In the genomic region with DNA sequence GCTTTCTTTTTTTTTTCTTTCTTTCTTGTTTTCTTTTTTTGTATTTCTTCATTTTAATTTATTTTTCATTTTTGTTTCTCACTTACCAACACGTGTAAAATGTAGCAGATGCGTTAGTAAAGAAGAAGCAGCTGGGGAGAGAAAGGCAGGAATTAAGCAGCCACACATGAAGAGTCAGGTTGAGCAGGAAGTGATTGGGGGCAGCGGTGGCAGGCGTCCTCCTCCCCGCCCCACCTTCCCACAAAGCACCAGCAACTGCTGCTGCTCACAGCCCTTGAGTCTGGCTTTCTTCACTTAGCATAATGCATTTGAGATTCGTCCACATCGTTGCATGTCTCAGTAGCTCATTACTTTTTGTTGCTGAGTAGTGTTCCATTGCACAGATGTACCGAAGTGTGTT, we compare ENCODE assay signal across 14 cellular contexts.
DNase-seq lines count a peak whose midpoint lies in the region; ATAC-seq lines count a peak whose summit lies in the region.
"Had no signal": no experiment of that assay in that cellular context is flagged by ENCODE, and none has a peak within 500 bp of the region (broad histone marks: within the 10 kb centered on the region; RNA-seq: fewer than 3 reads in every experiment).

No MANE protein-coding gene starts in this region.

- ATAC-seq in HG03064 (IDR thresholded peaks at IDR 0.05; ENCODE audit: low read depth, unreplicated experiment): peak; percentile 68
- ATAC-seq: left lobe of liver had no signal

- H3K27me3 Mint-ChIP-seq in T-helper 2 cell treated with Interferon-gamma antibody and Interleukin-4, amounts not matched to agents 5 μg/mL and 100 μg/mL, for 36 hours (ENCODE audit: low read depth): peaks cover 56% of the 10 kb centered on the region

- H3K9me3 Mint-ChIP-seq in T-helper 2 cell treated with Interferon-gamma antibody and Interleukin-4, amounts not matched to agents 5 μg/mL and 100 μg/mL, for 36 hours: no peaks in the 10 kb centered on the region
- H3K9me3 Mint-ChIP-seq: dendritic cell treated with granulocyte-macrophage colony-stimulating factor and Interleukin-4, amounts not matched to agents 40 ng/mL and 50 ng/mL, for 4 days had no signal

- H3K4me3 Mint-ChIP-seq in T-helper 2 cell treated with Interferon-gamma antibody and Interleukin-4, amounts not matched to agents 5 μg/mL and 100 μg/mL, for 36 hours: peak overlapping the region; percentile 17
- H3K4me3 Mint-ChIP-seq: dendritic cell treated with granulocyte-macrophage colony-stimulating factor and Interleukin-4, amounts not matched to agents 40 ng/mL and 50 ng/mL, for 4 days had no signal

- H3K27ac ChIP-seq in effector memory CD4-positive, alpha-beta T cell (ENCODE audit: insufficient read depth, low read length, poor library complexity, severe bottlenecking): no peak overlapping the region
- H3K27ac ChIP-seq: parathyroid adenoma, upper lobe of left lung had no signal

- no peaks in the 10 kb centered on the region for H3K9me3 ChIP-seq in effector memory CD4-positive, alpha-beta T cell (ENCODE audit: control insufficient read depth, low read length)
- H3K9me3 ChIP-seq: BE2C, MG63, upper lobe of left lung had no signal

- H3K36me3 Mint-ChIP-seq in T-helper 2 cell treated with Interferon-gamma antibody and Interleukin-4, amounts not matched to agents 5 μg/mL and 100 μg/mL, for 36 hours (ENCODE audit: low read depth): no peaks in the 10 kb centered on the region

- H3K27me3 ChIP-seq in effector memory CD4-positive, alpha-beta T cell (replicated peaks; ENCODE audit: control insufficient read depth, insufficient read depth, low read length, poor library complexity, severe bottlenecking): no peaks in the 10 kb centered on the region
- H3K27me3 ChIP-seq: BE2C, MG63, upper lobe of left lung had no signal

- DNase-seq in stimulated activated CD8-positive, alpha-beta memory T cell treated with anti-CD3 and anti-CD28 coated beads, Interleukin-12 subunit alpha, Interleukin-12 subunit beta, amount 100 ng/mL, for 1 hour (ENCODE audit: low read depth): peak; percentile 7
- no peak for DNase-seq in stimulated activated CD8-positive, alpha-beta memory T cell treated with anti-CD3 and anti-CD28 coated beads, Interleukin-4, amount 100 ng/mL, for 48 hours
- no peak for DNase-seq in T-helper 2 cell treated with Interferon-gamma antibody and Interleukin-4, amounts not matched to agents 5 μg/mL and 100 μg/mL, for 36 hours (ENCODE audit: low spot score)
- no peak for DNase-seq in effector memory CD4-positive, alpha-beta T cell
- DNase-seq in putamen (ENCODE audit: low spot score) (no peak), NCI-H82 (lab: John Stamatoyannopoulos, UW) (no peak), NCI-H1436 treated with DMSO at 0.1 percent for 48 hours (lab: John Stamatoyannopoulos, UW) (no peak)
- DNase-seq: BE2C, MG63 had no signal

- no peak overlapping the region for H3K27ac Mint-ChIP-seq in T-helper 2 cell treated with Interferon-gamma antibody and Interleukin-4, amounts not matched to agents 5 μg/mL and 100 μg/mL, for 36 hours
- H3K27ac Mint-ChIP-seq: dendritic cell treated with granulocyte-macrophage colony-stimulating factor and Interleukin-4, amounts not matched to agents 40 ng/mL and 50 ng/mL, for 4 days had no signal

- no peaks in the 10 kb centered on the region for H3K4me1 ChIP-seq in effector memory CD4-positive, alpha-beta T cell (ENCODE audit: control insufficient read depth, insufficient read depth, low read length, poor library complexity, severe bottlenecking)
- H3K4me1 ChIP-seq: BE2C, parathyroid adenoma had no signal

- H3K36me3 ChIP-seq in effector memory CD4-positive, alpha-beta T cell (ENCODE audit: control insufficient read depth, insufficient read depth, low read length): no peaks in the 10 kb centered on the region
- H3K36me3 ChIP-seq: BE2C, MG63, upper lobe of left lung had no signal

- peaks cover 12% of the 10 kb centered on the region for H3K4me1 Mint-ChIP-seq in T-helper 2 cell treated with Interferon-gamma antibody and Interleukin-4, amounts not matched to agents 5 μg/mL and 100 μg/mL, for 36 hours (ENCODE audit: low read depth)

- no peak overlapping the region for H3K4me3 ChIP-seq in effector memory CD4-positive, alpha-beta T cell (ENCODE audit: insufficient read depth, low read depth, low read length, poor library complexity, severe bottlenecking)
- H3K4me3 ChIP-seq: MG63, upper lobe of left lung had no signal
